Comparison of ENCODE assay signal across 8 cellular contexts in genomic region chr1:152035406-152036315, GRCh38.
DNase-seq lines count a peak whose midpoint lies in the region; ATAC-seq lines count a peak whose summit lies in the region.

No MANE protein-coding gene starts in this region.

- DNase-seq in GF-D8 (lab: John Stamatoyannopoulos, UW) (peak; percentile 37), NCI-H1436 treated with DMSO at 0.1 percent for 48 hours (lab: John Stamatoyannopoulos, UW) (peak; percentile 85), amniotic stem cell (lab: John Stamatoyannopoulos, UW) (peak; percentile 10), iPS-NIHi7 (ENCODE audit: extremely low spot score) (peak; percentile 27), D341Med (ENCODE audit: low spot score) (no peak), NCI-H1048 (lab: John Stamatoyannopoulos, UW) (no peak)
- no peak for DNase-seq in stimulated activated naive CD8-positive, alpha-beta T cell treated with anti-CD3 and anti-CD28 coated beads, Interleukin-15, amount 100 ng/mL, for 72 hours

- H3K4me1 Mint-ChIP-seq in stimulated activated naive CD8-positive, alpha-beta T cell treated with anti-CD3 and anti-CD28 coated beads, Interleukin-15, amount 100 ng/mL, for 72 hours = peaks cover 27% of the 10 kb centered on the region

- no peaks in the 10 kb centered on the region for H3K27me3 Mint-ChIP-seq in stimulated activated naive CD8-positive, alpha-beta T cell treated with anti-CD3 and anti-CD28 coated beads, Interleukin-15, amount 100 ng/mL, for 72 hours

- ATAC-seq in stimulated activated naive CD8-positive, alpha-beta T cell treated with anti-CD3 and anti-CD28 coated beads, Interleukin-15, amount 100 ng/mL, for 72 hours = no peak
- no peak for ATAC-seq in HG03095 (IDR thresholded peaks at IDR 0.05; ENCODE audit: unreplicated experiment)

- peaks cover 0 to 3% of the 10 kb centered on the region in 2 donors for H3K9me3 Mint-ChIP-seq in stimulated activated naive CD8-positive, alpha-beta T cell treated with anti-CD3 and anti-CD28 coated beads, Interleukin-15, amount 100 ng/mL, for 72 hours

- peak overlapping the region; percentile 98 to 99 for H3K27ac Mint-ChIP-seq in stimulated activated naive CD8-positive, alpha-beta T cell treated with anti-CD3 and anti-CD28 coated beads, Interleukin-15, amount 100 ng/mL, for 72 hours

- peak overlapping the region; percentile 89 to 95 for H3K4me3 Mint-ChIP-seq in stimulated activated naive CD8-positive, alpha-beta T cell treated with anti-CD3 and anti-CD28 coated beads, Interleukin-15, amount 100 ng/mL, for 72 hours

Comparison
In these comparisons a context has a peak if more than half of its experiments do, and no peak if none do; other contexts are left out.
1. DNase-seq: peak in GF-D8 (single experiment), NCI-H1436 treated with DMSO at 0.1 percent for 48 hours (single experiment), amniotic stem cell (single experiment) and iPS-NIHi7 (single experiment); none in stimulated activated naive CD8-positive, alpha-beta T cell treated with anti-CD3 and anti-CD28 coated beads, Interleukin-15, amount 100 ng/mL, for 72 hours (0 of 2), D341Med (single experiment) and NCI-H1048 (single experiment).